In genomic region chr12:62600038-62600437, GRCh38 we compare ENCODE assay signal across 12 cellular contexts.
DNase-seq lines count a peak whose midpoint lies in the region; ATAC-seq and TF ChIP-seq lines count a peak whose summit lies in the region.
"Had no signal": no experiment of that assay in that cellular context is flagged by ENCODE, and none has a peak within 500 bp of the region (broad histone marks: within the 10 kb centered on the region; RNA-seq: fewer than 3 reads in every experiment).

No MANE protein-coding gene starts in this region.

- intact Hi-C loops in heart right ventricle (cut with DNase I) (loop anchor here in 6 of 10 donors (5.0 to 10.0 kb wide), 4 partner anchors 102 to 465 kb away; no protein-coding TSS in a partner anchor), esophagus squamous epithelium (cut with DNase I) (no loop called here)

- no peak for TF ChIP-seq POLR2A in esophagus squamous epithelium (IDR thresholded peaks at IDR 0.05)

- TF ChIP-seq CTCF in progenitor cell of endocrine pancreas (IDR thresholded peaks at IDR 0.05; ENCODE audit: unreplicated experiment) (peak; percentile 32), heart right ventricle (IDR thresholded peaks at IDR 0.05) (peak in 1 of 9 donors; percentile 8), esophagus squamous epithelium (IDR thresholded peaks at IDR 0.05) (peak in 2 of 6 experiments; percentile 23 to 32)

- ATAC-seq in heart right ventricle = no peak
- ATAC-seq: HepG2 had no signal

- H3K4me3 Mint-ChIP-seq in progenitor cell of endocrine pancreas (ENCODE audit: low read depth) = no peak overlapping the region
- H3K4me3 Mint-ChIP-seq: activated CD4-positive, alpha-beta T cell treated with anti-CD3 and anti-CD28 coated beads, Interleukin-2, amount 10 ng/mL, durations not matched to agents 7 days and 5 days had no signal

- H3K27me3 Mint-ChIP-seq in progenitor cell of endocrine pancreas = no peaks in the 10 kb centered on the region
- H3K27me3 Mint-ChIP-seq: activated CD4-positive, alpha-beta T cell treated with anti-CD3 and anti-CD28 coated beads, Interleukin-2, amount 10 ng/mL, durations not matched to agents 7 days and 5 days had no signal

- H3K4me1 ChIP-seq in heart right ventricle (peaks cover 0 to 24% (median 15%) of the 10 kb centered on the region in 9 donors), esophagus squamous epithelium (peaks cover 0 to 24% (median 9%) of the 10 kb centered on the region in 3 donors)

- 92 to 94% methylated on average over 4 of the region's 4 CpGs for WGBS in heart right ventricle, 2 donors
- 91 to 97% methylated on average over 4 of the region's 4 CpGs for WGBS in esophagus squamous epithelium, 2 donors

- H3K36me3 ChIP-seq in heart right ventricle (peaks cover 0 to 2% (median 0%) of the 10 kb centered on the region in 9 donors), esophagus squamous epithelium (no peaks in the 10 kb centered on the region)

- H3K4me3 ChIP-seq in heart right ventricle (no peak overlapping the region), esophagus squamous epithelium (no peak overlapping the region)
- H3K4me3 ChIP-seq: lung, SK-N-MC had no signal

- DNase-seq in NCI-H748 (lab: John Stamatoyannopoulos, UW; ENCODE audit: unreplicated experiment) (peak; percentile 10), NCI-H748 treated with DMSO at 0.1 percent for 48 hours (lab: John Stamatoyannopoulos, UW) (no peak), NCI-H2227 treated with DMSO at 0.1 percent for 48 hours (lab: John Stamatoyannopoulos, UW) (peak; percentile 10), dermis blood vessel endothelial cell (peak; percentile 29), progenitor cell of endocrine pancreas (ENCODE audit: low spot score, unreplicated experiment) (no peak), middle frontal gyrus (ENCODE audit: extremely low spot score, low spot score) (no peak), heart right ventricle (no peak), esophagus squamous epithelium (lab: John Stamatoyannopoulos, UW) (no peak)
- DNase-seq: activated CD4-positive, alpha-beta T cell treated with anti-CD3 and anti-CD28 coated beads, Interleukin-2, amount 10 ng/mL, durations not matched to agents 7 days and 5 days had no signal

- no peaks in the 10 kb centered on the region for H3K9me3 ChIP-seq in heart right ventricle
- no peaks in the 10 kb centered on the region for H3K9me3 ChIP-seq in esophagus squamous epithelium

- no peaks in the 10 kb centered on the region for H3K9me3 Mint-ChIP-seq in progenitor cell of endocrine pancreas (ENCODE audit: low read depth)
- H3K9me3 Mint-ChIP-seq: activated CD4-positive, alpha-beta T cell treated with anti-CD3 and anti-CD28 coated beads, Interleukin-2, amount 10 ng/mL, durations not matched to agents 7 days and 5 days had no signal

- H3K27ac ChIP-seq in heart right ventricle = no peak overlapping the region
- no peak overlapping the region for H3K27ac ChIP-seq in esophagus squamous epithelium
- H3K27ac ChIP-seq: SK-N-MC had no signal

- H3K27ac Mint-ChIP-seq in progenitor cell of endocrine pancreas = no peak overlapping the region
- H3K27ac Mint-ChIP-seq: activated CD4-positive, alpha-beta T cell treated with anti-CD3 and anti-CD28 coated beads, Interleukin-2, amount 10 ng/mL, durations not matched to agents 7 days and 5 days had no signal

- H3K36me3 Mint-ChIP-seq in progenitor cell of endocrine pancreas (ENCODE audit: insufficient read depth) = no peaks in the 10 kb centered on the region

- H3K27me3 ChIP-seq in heart right ventricle = no peaks in the 10 kb centered on the region
- no peaks in the 10 kb centered on the region for H3K27me3 ChIP-seq in esophagus squamous epithelium

- peaks cover 16% of the 10 kb centered on the region for H3K4me1 Mint-ChIP-seq in progenitor cell of endocrine pancreas (ENCODE audit: low read depth)

Comparison
In these comparisons a context has a peak if more than half of its experiments do, and no peak if none do; other contexts are left out.
1. DNase-seq: peak in NCI-H748 (single experiment), NCI-H2227 treated with DMSO at 0.1 percent for 48 hours (single experiment) and dermis blood vessel endothelial cell (single experiment); none in NCI-H748 treated with DMSO at 0.1 percent for 48 hours (single experiment), progenitor cell of endocrine pancreas (single experiment), middle frontal gyrus (single experiment), heart right ventricle (0 of 2) and esophagus squamous epithelium (single experiment).